12 cellular contexts compared by ENCODE assay signal in genomic region chr11:119218141-119218878, GRCh38. TPM values are rescaled to one million over a fixed set of nuclear protein-coding genes. Genes with fewer than 3 reads are reported as not detected.
A peak's percentile ranks its signal among the peaks of the same experiment; 100 is the strongest.
DNase-seq lines count a peak whose midpoint lies in the region; ATAC-seq and TF ChIP-seq lines count a peak whose summit lies in the region.
"Had no signal": no experiment of that assay in that cellular context is flagged by ENCODE, and none has a peak within 500 bp of the region (broad histone marks: within the 10 kb centered on the region; RNA-seq: fewer than 3 reads in every experiment).

No MANE protein-coding gene starts in this region.

- TF ChIP-seq CTCF in RWPE1 (conservative IDR thresholded peaks at IDR 0.05; ENCODE audit: low read depth): no peak

- H3K27ac ChIP-seq in RWPE1: no peak overlapping the region
- H3K27ac ChIP-seq: coronary artery, skin epidermis, transverse colon had no signal

- CTCF ChIA-PET in RWPE1 (lab: Yijun Ruan, JAX): interaction anchor here (0.7 to 1.2 kb wide), 2 partner anchors 8 to 95 kb away, joined by 3 read pairs; no protein-coding TSS in a partner anchor

- ATAC-seq in HG02938 (IDR thresholded peaks at IDR 0.05; ENCODE audit: unreplicated experiment) (no peak), GM21367 (IDR thresholded peaks at IDR 0.05; ENCODE audit: unreplicated experiment) (no peak)

- peak; percentile 9 for DNase-seq in stimulated activated CD8-positive, alpha-beta memory T cell treated with anti-CD3 and anti-CD28 coated beads, Interleukin-12 subunit alpha, Interleukin-12 subunit beta, amount 100 ng/mL, for 24 hours (ENCODE audit: extremely low read depth)
- DNase-seq in stimulated activated CD8-positive, alpha-beta memory T cell treated with anti-CD3 and anti-CD28 coated beads, Interleukin-4, amount 100 ng/mL, for 48 hours: no peak
- DNase-seq in RWPE1 (ENCODE audit: low spot score) (peak; percentile 93), fibroblast of gingiva (ENCODE audit: low read depth) (peak; percentile 57), superior temporal gyrus (ENCODE audit: extremely low spot score) (no peak), ureter (ENCODE audit: low spot score) (no peak)
- DNase-seq: NCI-H526, transverse colon had no signal

- POLR2A ChIA-PET in RWPE1 (lab: Yijun Ruan, JAX; ENCODE audit: low non-redundant PET): no interaction called here

RNA-seq across cellular contexts. Expression of gene CBL, which starts 12.2 kb away (rescaled TPM):
- 17.9 TPM for total RNA-seq in ureter

RNA-seq across cellular contexts. Expression of gene NHERF4, which starts 33.0 kb away (rescaled TPM):
- 1.7 TPM for total RNA-seq in ureter

RNA-seq across cellular contexts. Expression of gene NLRX1, which starts 49.8 kb away (rescaled TPM):
- total RNA-seq in ureter: 31.5 TPM

Comparison
In these comparisons a context has a peak if more than half of its experiments do, and no peak if none do; other contexts are left out.
1. DNase-seq: peak in stimulated activated CD8-positive, alpha-beta memory T cell treated with anti-CD3 and anti-CD28 coated beads, Interleukin-12 subunit alpha, Interleukin-12 subunit beta, amount 100 ng/mL, for 24 hours (single experiment), RWPE1 (single experiment) and fibroblast of gingiva (single experiment); none in stimulated activated CD8-positive, alpha-beta memory T cell treated with anti-CD3 and anti-CD28 coated beads, Interleukin-4, amount 100 ng/mL, for 48 hours (single experiment), superior temporal gyrus (single experiment) and ureter (single experiment).